In the genomic region with DNA sequence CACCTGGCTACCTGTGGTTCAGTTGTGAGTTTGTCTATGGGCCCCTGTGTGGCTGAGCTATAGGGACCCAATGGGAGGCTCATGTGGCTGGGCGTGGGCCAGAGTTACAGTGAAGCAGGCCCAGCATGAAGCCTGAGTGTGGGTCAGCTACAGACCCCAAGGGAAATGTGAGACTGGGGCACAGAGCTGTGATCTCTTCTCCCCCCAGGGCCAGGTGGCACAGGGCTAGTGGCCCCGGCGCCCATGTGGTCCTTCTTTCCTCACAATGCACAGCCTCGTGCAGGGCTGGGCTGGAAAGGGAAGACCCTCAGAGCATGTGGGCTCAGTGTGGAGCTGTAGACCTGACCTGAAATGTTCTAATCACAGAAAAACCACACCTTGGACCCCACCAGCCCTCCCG, we compare ENCODE assay signal across 24 cellular contexts.
DNase-seq lines count a peak whose midpoint lies in the region; ATAC-seq, FAIRE-seq and TF ChIP-seq lines count a peak whose summit lies in the region.
"Had no signal": no experiment of that assay in that cellular context is flagged by ENCODE, and none has a peak within 500 bp of the region (broad histone marks: within the 10 kb centered on the region; RNA-seq: fewer than 3 reads in every experiment).

No MANE protein-coding gene starts in this region.

- TF ChIP-seq CTCF in RWPE2 (IDR thresholded peaks at IDR 0.05; ENCODE audit: poor library complexity, severe bottlenecking) (no peak), chondrocyte (IDR thresholded peaks at IDR 0.05) (no peak), kidney (IDR thresholded peaks at IDR 0.05; ENCODE audit: borderline replicate concordance, extremely low read depth, insufficient read depth) (no peak), progenitor cell of endocrine pancreas (IDR thresholded peaks at IDR 0.05; ENCODE audit: unreplicated experiment) (no peak)

- no peak overlapping the region for H3K27ac ChIP-seq in RWPE2 (ENCODE audit: poor library complexity, severe bottlenecking)
- H3K27ac ChIP-seq in kidney (ENCODE audit: low read depth in 2 of 2, low read length in 2 of 2) = no peak overlapping the region
- H3K27ac ChIP-seq: A549; BLaER1 treated with 17β-estradiol and CSF1 and Interleukin-3, amounts not matched to agents 10 nM and 100 nM had no signal

- H3K9ac ChIP-seq in kidney (ENCODE audit: low read length in 2 of 2) = no peak overlapping the region
- H3K9ac ChIP-seq: BLaER1 treated with 17β-estradiol and CSF1 and Interleukin-3, amounts not matched to agents 10 nM and 100 nM had no signal

- no peaks in the 10 kb centered on the region for H3K9me3 Mint-ChIP-seq in chondrocyte (ENCODE audit: low read depth)
- H3K9me3 Mint-ChIP-seq in progenitor cell of endocrine pancreas (ENCODE audit: low read depth) = no peaks in the 10 kb centered on the region
- H3K9me3 Mint-ChIP-seq: CD14-positive monocyte; CD4-positive, alpha-beta T cell; CD8-positive, alpha-beta memory T cell; GM23338; H9 had no signal

- peaks cover 26% of the 10 kb centered on the region for H3K27me3 Mint-ChIP-seq in chondrocyte (ENCODE audit: low read depth)
- peaks cover 30% of the 10 kb centered on the region for H3K27me3 Mint-ChIP-seq in progenitor cell of endocrine pancreas

- ATAC-seq in RWPE2 (ENCODE audit: low read depth) (no peak), GM21381 (IDR thresholded peaks at IDR 0.05; ENCODE audit: unreplicated experiment) (no peak)
- ATAC-seq: A549, GM23338, HCT116 had no signal

- peaks cover 14% of the 10 kb centered on the region for H3K4me1 Mint-ChIP-seq in chondrocyte (ENCODE audit: low read depth)
- H3K4me1 Mint-ChIP-seq in progenitor cell of endocrine pancreas (ENCODE audit: low read depth) = peaks cover 10% of the 10 kb centered on the region
- H3K4me1 Mint-ChIP-seq: CD14-positive monocyte; CD8-positive, alpha-beta memory T cell had no signal

- no peak overlapping the region for H3K4me3 Mint-ChIP-seq in chondrocyte (ENCODE audit: unreplicated experiment)
- H3K4me3 Mint-ChIP-seq in progenitor cell of endocrine pancreas (ENCODE audit: low read depth) = no peak overlapping the region
- H3K4me3 Mint-ChIP-seq: CD14-positive monocyte; CD4-positive, alpha-beta T cell; CD8-positive, alpha-beta memory T cell; GM23338; H9 had no signal

- H3K36me3 ChIP-seq in RWPE2 (ENCODE audit: low read depth) (no peaks in the 10 kb centered on the region), kidney (ENCODE audit: control insufficient read depth in 1 of 2, insufficient read depth in 2 of 2, low read length in 2 of 2) (no peaks in the 10 kb centered on the region)
- H3K36me3 ChIP-seq: BE2C; BLaER1 treated with 17β-estradiol and CSF1 and Interleukin-3, amounts not matched to agents 10 nM and 100 nM had no signal

- no peaks in the 10 kb centered on the region for H3K9me3 ChIP-seq in RWPE2 (ENCODE audit: severe bottlenecking)
- H3K9me3 ChIP-seq in kidney (ENCODE audit: control insufficient read depth in 1 of 2, low read length in 2 of 2) = no peaks in the 10 kb centered on the region
- H3K9me3 ChIP-seq: A549; BE2C; BLaER1 treated with 17β-estradiol and CSF1 and Interleukin-3, amounts not matched to agents 10 nM and 100 nM had no signal

- FAIRE-seq in kidney (lab: Jason Lieb, UNC) = no peak
- FAIRE-seq: A549, GM12891, GM18507 had no signal

- no peak overlapping the region for H3K27ac Mint-ChIP-seq in chondrocyte (ENCODE audit: unreplicated experiment)
- H3K27ac Mint-ChIP-seq in progenitor cell of endocrine pancreas = no peak overlapping the region
- H3K27ac Mint-ChIP-seq: CD14-positive monocyte; CD4-positive, alpha-beta T cell; CD8-positive, alpha-beta memory T cell; GM23338; H9 had no signal

- H3K36me3 Mint-ChIP-seq in chondrocyte (ENCODE audit: low read depth) (no peaks in the 10 kb centered on the region), progenitor cell of endocrine pancreas (ENCODE audit: insufficient read depth) (no peaks in the 10 kb centered on the region)
- H3K36me3 Mint-ChIP-seq: CD14-positive monocyte; CD8-positive, alpha-beta memory T cell had no signal

- no peak overlapping the region for H3K4me3 ChIP-seq in RWPE2 (ENCODE audit: severe bottlenecking)
- no peak overlapping the region for H3K4me3 ChIP-seq in kidney (ENCODE audit: low read length in 2 of 2)
- H3K4me3 ChIP-seq: A549; BLaER1 treated with 17β-estradiol and CSF1 and Interleukin-3, amounts not matched to agents 10 nM and 100 nM; GM23338 had no signal

- no peaks in the 10 kb centered on the region for H3K27me3 ChIP-seq in RWPE2 (ENCODE audit: insufficient read depth, poor library complexity, severe bottlenecking)
- H3K27me3 ChIP-seq: BE2C; BLaER1 treated with 17β-estradiol and CSF1 and Interleukin-3, amounts not matched to agents 10 nM and 100 nM had no signal

- DNase-seq in RWPE2 (ENCODE audit: low spot score) (peak; percentile 24), chondrocyte (ENCODE audit: low spot score) (peak; percentile 68), kidney (peak; percentile 32), posterior vena cava (ENCODE audit: low spot score) (peak; percentile 70), NCI-H1436 (lab: John Stamatoyannopoulos, UW) (no peak), progenitor cell of endocrine pancreas (ENCODE audit: low spot score, unreplicated experiment) (no peak), activated gamma-delta T cell treated with Interleukin-2 at 50 U/mL for 16 hours (no peak)
- DNase-seq: 8988T; ACHN; AML-193; BE2C; Calu3; CD4-positive, alpha-beta T cell; GF-D8; H9 had no signal

- no peaks in the 10 kb centered on the region for H3K4me1 ChIP-seq in RWPE2 (ENCODE audit: insufficient read depth, poor library complexity, severe bottlenecking)
- H3K4me1 ChIP-seq in kidney (ENCODE audit: control insufficient read depth in 1 of 2, insufficient read depth in 1 of 2, low read depth in 1 of 2, low read length in 2 of 2) = no peaks in the 10 kb centered on the region
- H3K4me1 ChIP-seq: A549; BLaER1 treated with 17β-estradiol and CSF1 and Interleukin-3, amounts not matched to agents 10 nM and 100 nM had no signal

- intact Hi-C loops in kidney (cut with DNase I) (no loop called here), posterior vena cava (cut with DNase I) (no loop called here)

Comparison
In these comparisons a context has a peak if more than half of its experiments do, and no peak if none do; other contexts are left out.
1. DNase-seq: peak in RWPE2 (single experiment), chondrocyte (single experiment), kidney (single experiment) and posterior vena cava (single experiment); none in NCI-H1436 (single experiment), progenitor cell of endocrine pancreas (single experiment) and activated gamma-delta T cell treated with Interleukin-2 at 50 U/mL for 16 hours (single experiment).